ENCODE assay signal across 1 cellular context in genomic region chr4:836781-837301, GRCh38.
TF ChIP-seq lines count a peak whose summit lies in the region.

No MANE protein-coding gene starts in this region.

TF ChIP-seq in HepG2, 621 proteins besides CTCF, POLR2A, EP300 and RAD21 (continued from another document):
- TF ChIP-seq ZBTB40 (IDR thresholded peaks at IDR 0.05) = no peak
- peak; percentile 34; the same call in 1 of the 2 replicates for TF ChIP-seq ZBTB40 (CRISPR knock-in tag; IDR thresholded peaks at IDR 0.05)
- TF ChIP-seq SRY (CRISPR knock-in tag; IDR thresholded peaks at IDR 0.05) = 0 out of 2 replicates have a peak, but pooled peaks have one; percentile 26
- TF ChIP-seq ZNF253 (CRISPR knock-in tag; IDR thresholded peaks at IDR 0.05; ENCODE audit: borderline replicate concordance) = 0 out of 2 replicates have a peak, but pooled peaks have one; percentile 39
- 0 out of 2 replicates have a peak, but pooled peaks have one; percentile 69 for TF ChIP-seq ZNF468 (CRISPR knock-in tag; IDR thresholded peaks at IDR 0.05)
- no peak for TF ChIP-seq STAT6 (CRISPR knock-in tag; IDR thresholded peaks at IDR 0.05; ENCODE audit: borderline replicate concordance)
- TF ChIP-seq BCL6 (CRISPR knock-in tag; IDR thresholded peaks at IDR 0.05) = 0 out of 2 replicates have a peak, but pooled peaks have one; percentile 29
- TF ChIP-seq ZBTB4 (CRISPR knock-in tag; IDR thresholded peaks at IDR 0.05; ENCODE audit: borderline replicate concordance) = 0 out of 2 replicates have a peak, but pooled peaks have one; percentile 39
- TF ChIP-seq CENPT (CRISPR knock-in tag; IDR thresholded peaks at IDR 0.05; ENCODE audit: low read depth) = 0 out of 2 replicates have a peak, but pooled peaks have one; percentile 12
- TF ChIP-seq ZFX (CRISPR knock-in tag; IDR thresholded peaks at IDR 0.05; ENCODE audit: low read depth) = peak; percentile 80
- peak; percentile 80 for TF ChIP-seq ZNF687 (CRISPR knock-in tag; IDR thresholded peaks at IDR 0.05)
- peak; percentile 77; the same call in 1 of the 2 replicates for TF ChIP-seq ZNF274 (CRISPR knock-in tag; IDR thresholded peaks at IDR 0.05)
- 0 out of 2 replicates have a peak, but pooled peaks have one; percentile 15 for TF ChIP-seq MYC (CRISPR knock-in tag; IDR thresholded peaks at IDR 0.05; ENCODE audit: borderline replicate concordance)
- no peak for TF ChIP-seq NFRKB (IDR thresholded peaks at IDR 0.05)
